In genomic region chr12:113232787-113233585, GRCh38 we compare ENCODE assay signal across 8 cellular contexts. TPM values are rescaled to one million over a fixed set of nuclear protein-coding genes. Genes with fewer than 3 reads are reported as not detected.
DNase-seq lines count a peak whose midpoint lies in the region; ATAC-seq and TF ChIP-seq lines count a peak whose summit lies in the region.

No MANE protein-coding gene starts in this region.

- H3K4me1 Mint-ChIP-seq in activated CD4-positive, alpha-beta T cell treated with anti-CD3 and anti-CD28 coated beads, Interleukin-2, amount 10 ng/mL, durations not matched to agents 24 days and 14 days = peaks cover 51% of the 10 kb centered on the region

- peak overlapping the region; percentile 86 for H3K27ac Mint-ChIP-seq in activated CD4-positive, alpha-beta T cell treated with anti-CD3 and anti-CD28 coated beads, Interleukin-2, amount 10 ng/mL, durations not matched to agents 24 days and 14 days

- no peaks in the 10 kb centered on the region for H3K9me3 ChIP-seq in neutrophil
- no peaks in the 10 kb centered on the region for H3K9me3 ChIP-seq in thoracic aorta
- no peaks in the 10 kb centered on the region for H3K9me3 ChIP-seq in vagina

- DNase-seq in NCI-H1694 (lab: John Stamatoyannopoulos, UW) (peak; percentile 79), thoracic aorta (ENCODE audit: low spot score) (no peak), vagina (ENCODE audit: extremely low spot score in 2 of 2) (no peak)
- DNase-seq in activated CD4-positive, alpha-beta T cell treated with anti-CD3 and anti-CD28 coated beads, Interleukin-2, amount 10 ng/mL, durations not matched to agents 24 days and 14 days = peak; percentile 87
- peak; percentile 65 for DNase-seq in effector CD8-positive, alpha-beta T cell (lab: John Stamatoyannopoulos, UW)

- H3K27ac ChIP-seq in neutrophil = peak overlapping the region; percentile 57
- H3K27ac ChIP-seq in thoracic aorta = peak overlapping the region; percentile 80 to 89
- no peak overlapping the region for H3K27ac ChIP-seq in vagina

- TF ChIP-seq CTCF in GM12872 (IDR thresholded peaks at IDR 0.05; ENCODE audit: insufficient read depth, low read depth, low read length) (peak; percentile 56), neutrophil (IDR thresholded peaks at IDR 0.05) (no peak), thoracic aorta (IDR thresholded peaks at IDR 0.05) (no peak), vagina (IDR thresholded peaks at IDR 0.05) (no peak)

- peaks cover 51% of the 10 kb centered on the region for H3K36me3 Mint-ChIP-seq in activated CD4-positive, alpha-beta T cell treated with anti-CD3 and anti-CD28 coated beads, Interleukin-2, amount 10 ng/mL, durations not matched to agents 24 days and 14 days (ENCODE audit: low read depth)

- H3K4me3 Mint-ChIP-seq in activated CD4-positive, alpha-beta T cell treated with anti-CD3 and anti-CD28 coated beads, Interleukin-2, amount 10 ng/mL, durations not matched to agents 24 days and 14 days = peak overlapping the region; percentile 81

- H3K4me3 ChIP-seq in neutrophil (ENCODE audit: low read depth in 1 of 2, low read length in 1 of 2) (peak overlapping the region; percentile 49 to 60), thoracic aorta (peak overlapping the region; percentile 68), vagina (no peak overlapping the region)

- no peaks in the 10 kb centered on the region for H3K9me3 Mint-ChIP-seq in activated CD4-positive, alpha-beta T cell treated with anti-CD3 and anti-CD28 coated beads, Interleukin-2, amount 10 ng/mL, durations not matched to agents 24 days and 14 days

- no peak for TF ChIP-seq POLR2A in vagina (IDR thresholded peaks at IDR 0.05)

- intact Hi-C loops in activated CD4-positive, alpha-beta T cell treated with anti-CD3 and anti-CD28 coated beads, Interleukin-2, amount 10 ng/mL, durations not matched to agents 24 days and 14 days (cut with micrococcal nuclease) = loop anchor here (1.0 kb wide), 1 partner anchor 36 kb away; no protein-coding TSS in a partner anchor
- intact Hi-C loops in vagina (cut with DNase I) = no loop called here

- H3K27me3 ChIP-seq in neutrophil (no peaks in the 10 kb centered on the region), thoracic aorta (replicated peaks; ENCODE audit: insufficient read depth) (no peaks in the 10 kb centered on the region), vagina (no peaks in the 10 kb centered on the region)

- peak; percentile 65 for ATAC-seq in HG02588 (IDR thresholded peaks at IDR 0.05; ENCODE audit: unreplicated experiment)
- ATAC-seq in thoracic aorta (ENCODE audit: insufficient number of reproducible peaks, low FRiP score, low read depth) = peak; percentile 75

- H3K36me3 ChIP-seq in neutrophil (no peaks in the 10 kb centered on the region), thoracic aorta (peaks cover 17% of the 10 kb centered on the region), vagina (peaks cover 0 to 44% of the 10 kb centered on the region in 2 donors)

- H3K4me1 ChIP-seq in neutrophil (ENCODE audit: control insufficient read depth in 1 of 2, insufficient read depth in 1 of 2, low read depth in 1 of 2, low read length in 1 of 2) = peaks cover 10 to 18% of the 10 kb centered on the region in 2 experiments
- peaks cover 68 to 90% of the 10 kb centered on the region in 2 donors for H3K4me1 ChIP-seq in thoracic aorta (ENCODE audit: control insufficient read depth in 1 of 2, low read depth in 2 of 2)
- H3K4me1 ChIP-seq in vagina = peaks cover 44% of the 10 kb centered on the region

- no peaks in the 10 kb centered on the region for H3K27me3 Mint-ChIP-seq in activated CD4-positive, alpha-beta T cell treated with anti-CD3 and anti-CD28 coated beads, Interleukin-2, amount 10 ng/mL, durations not matched to agents 24 days and 14 days

RNA-seq across cellular contexts. Expression of gene TPCN1, which starts 11.7 kb away (rescaled TPM):
- 31.0 and 33.7 TPM in 2 replicates for total RNA-seq in activated CD4-positive, alpha-beta T cell treated with anti-CD3 and anti-CD28 coated beads, Interleukin-2, amount 10 ng/mL, durations not matched to agents 24 days and 14 days
- total RNA-seq in thoracic aorta (10 to 100 TPM; 84.1 to 93.5 TPM), vagina (39.5 TPM)

RNA-seq across cellular contexts. Expression of gene RITA1, which starts 47.5 kb away (rescaled TPM):
- 25.5 and 25.8 TPM in 2 replicates for total RNA-seq in activated CD4-positive, alpha-beta T cell treated with anti-CD3 and anti-CD28 coated beads, Interleukin-2, amount 10 ng/mL, durations not matched to agents 24 days and 14 days
- 10 to 100 TPM; 12.2 to 26.9 TPM for total RNA-seq in thoracic aorta
- total RNA-seq in vagina = 14.5 TPM

RNA-seq across cellular contexts. Expression of gene DDX54, which starts 47.7 kb away (rescaled TPM):
- 122 and 127 TPM in 2 replicates for total RNA-seq in activated CD4-positive, alpha-beta T cell treated with anti-CD3 and anti-CD28 coated beads, Interleukin-2, amount 10 ng/mL, durations not matched to agents 24 days and 14 days
- 10 to 100 TPM; 27.3 to 84.2 TPM for total RNA-seq in thoracic aorta
- total RNA-seq in vagina = 52.5 TPM

Comparison
In these comparisons a context has a peak if more than half of its experiments do, and no peak if none do; other contexts are left out.
1. DNase-seq: peak in NCI-H1694 (single experiment), activated CD4-positive, alpha-beta T cell treated with anti-CD3 and anti-CD28 coated beads, Interleukin-2, amount 10 ng/mL, durations not matched to agents 24 days and 14 days (single experiment) and effector CD8-positive, alpha-beta T cell (single experiment); none in thoracic aorta (single experiment) and vagina (0 of 2).
2. H3K4me3 ChIP-seq: peak in neutrophil (2 of 2) and thoracic aorta (single experiment); none in vagina (0 of 2).